ENCODE assay signal across 19 cellular contexts in the genomic region with DNA sequence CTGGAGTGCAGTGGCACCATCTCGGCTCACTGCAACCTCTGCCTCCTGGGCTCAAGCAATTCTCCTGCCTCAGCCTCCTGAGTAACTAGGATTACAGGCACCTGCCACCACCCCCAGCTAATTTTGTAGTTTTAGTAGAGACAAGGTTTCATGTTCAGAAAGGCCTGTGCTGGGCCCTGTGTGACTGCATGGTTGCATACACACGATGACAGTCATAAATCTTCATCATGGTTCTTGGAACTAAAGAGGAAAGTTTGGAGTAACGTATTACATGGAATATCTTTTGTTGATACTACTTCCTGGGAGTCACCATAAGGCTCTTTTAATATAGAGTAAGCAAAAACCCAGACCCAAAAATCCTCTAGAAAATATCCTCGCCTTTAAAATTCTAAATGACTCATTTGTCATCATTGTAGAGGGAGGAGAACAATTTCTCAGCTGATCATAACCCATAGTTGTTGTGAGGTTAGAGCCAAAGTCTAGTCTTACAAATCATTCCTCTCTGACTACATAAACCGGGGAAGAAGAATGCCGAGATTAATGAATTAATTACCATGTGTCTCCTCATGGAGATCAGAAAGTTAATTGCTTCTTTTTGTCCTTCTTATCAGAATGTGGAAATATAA.
"Had no signal": no experiment of that assay in that cellular context is flagged by ENCODE, and none has a peak within 500 bp of the region (broad histone marks: within the 10 kb centered on the region; RNA-seq: fewer than 3 reads in every experiment).

No MANE protein-coding gene starts in this region.

- H3K27ac ChIP-seq: coronary artery, hepatocyte, neutrophil, suprapubic skin, thyroid gland had no signal

- H3K27me3 ChIP-seq: hepatocyte, neutrophil, suprapubic skin, thyroid gland had no signal

- FAIRE-seq: endothelial cell of umbilical vein, urothelium cell line had no signal

- H3K36me3 ChIP-seq: neutrophil, suprapubic skin, thyroid gland had no signal

- H3K9me3 ChIP-seq: mucosa of descending colon, neutrophil, suprapubic skin, thyroid gland had no signal

- H3K79me2 ChIP-seq: hepatocyte had no signal

- H3K4me1 ChIP-seq: suprapubic skin, thyroid gland had no signal

- H2AFZ ChIP-seq: hepatocyte had no signal

- DNase-seq: effector CD4-positive, alpha-beta T cell; endodermal cell; erythroblast; head of caudate nucleus; mammary epithelial cell; mucosa of descending colon; naive thymus-derived CD8-positive, alpha-beta T cell; right cardiac atrium; stimulated activated CD4-positive, alpha-beta T cell treated with anti-CD3 and anti-CD28 coated beads, Interleukin-2, amount 100 ng/mL, for 48 hours; stimulated activated naive CD8-positive, alpha-beta T cell treated with anti-CD3 and anti-CD28 coated beads, Interleukin-15, Interleukin-2, amounts not matched to agents 100 U/mL and 50 U/mL, for 24 hours; thyroid gland had no signal

- ATAC-seq: left lobe of liver; mucosa of descending colon; naive thymus-derived CD8-positive, alpha-beta T cell; right cardiac atrium; stimulated activated naive CD8-positive, alpha-beta T cell treated with anti-CD3 and anti-CD28 coated beads, Interleukin-15, Interleukin-2, amounts not matched to agents 100 U/mL and 50 U/mL, for 24 hours had no signal

- H3K4me2 ChIP-seq: hepatocyte, smooth muscle cell had no signal

- H3K4me3 ChIP-seq: coronary artery, hepatocyte, mucosa of descending colon, smooth muscle cell, suprapubic skin, thyroid gland had no signal
